Comparison of ENCODE assay signal across 8 cellular contexts in the genomic region with DNA sequence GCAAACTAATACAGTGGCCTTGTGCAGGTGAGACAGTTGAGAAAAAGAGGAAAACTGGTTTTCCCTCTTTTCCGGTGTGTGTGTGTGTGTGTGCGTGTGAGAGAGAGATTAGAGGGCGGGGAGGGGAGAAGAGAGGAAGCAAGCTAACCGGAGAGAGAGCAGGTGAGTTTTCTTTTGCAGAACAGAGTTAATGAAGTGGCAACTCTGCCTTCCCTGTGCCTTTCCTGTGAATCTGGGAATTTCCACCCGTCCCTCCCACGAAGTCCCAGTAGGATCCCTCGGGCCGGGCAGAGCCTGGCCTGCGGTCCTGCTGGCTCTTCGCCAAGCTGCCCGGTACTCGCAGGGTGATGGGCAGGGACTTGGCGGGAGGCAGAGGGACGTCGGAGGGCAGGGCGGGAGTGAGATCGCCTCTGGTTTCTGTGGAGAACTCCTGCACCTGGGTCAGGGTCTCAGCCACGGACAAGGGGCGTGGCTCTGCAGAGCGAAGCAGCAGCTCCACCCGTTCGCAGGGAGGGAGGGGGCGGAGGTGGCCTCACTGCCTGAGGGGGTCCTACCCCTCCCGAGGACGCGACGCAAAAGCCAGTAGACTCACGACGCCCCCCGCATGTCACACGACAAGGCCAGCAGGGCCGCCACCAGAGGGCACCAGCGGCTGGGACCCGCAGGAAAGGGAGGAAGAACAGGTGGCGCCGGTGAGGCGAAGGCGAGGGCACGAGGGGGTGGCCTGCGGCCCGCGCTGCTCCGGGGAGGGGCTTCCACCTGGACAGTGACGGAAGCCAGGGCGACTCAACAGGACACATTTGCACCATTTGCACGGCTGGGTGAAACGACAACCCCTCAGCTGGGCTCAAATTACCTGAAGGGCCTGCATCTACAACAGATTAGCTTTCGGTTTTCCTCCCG. TPM values are rescaled to one million over a fixed set of nuclear protein-coding genes. Genes with fewer than 3 reads are reported as not detected.
A peak's percentile ranks its signal among the peaks of the same experiment; 100 is the strongest.
DNase-seq lines count a peak whose midpoint lies in the region; ATAC-seq, FAIRE-seq and TF ChIP-seq lines count a peak whose summit lies in the region.

No MANE protein-coding gene starts in this region.

- in situ Hi-C loops in GM12878 (cut with MboI) = no loop called here

- H3K4me2 ChIP-seq in GM12878 (ENCODE audit: control insufficient read depth, insufficient read depth) = peak overlapping the region; percentile 97

- peak; percentile 67 for TF ChIP-seq RAD21 in GM12878 (IDR thresholded peaks at IDR 0.05; ENCODE audit: insufficient read depth, low read depth, low read length)

- H3K79me2 ChIP-seq in GM12878 (ENCODE audit: control insufficient read depth, insufficient read depth, low read length) = no peaks in the 10 kb centered on the region

- BruUV-seq in A673 (replicated peaks; lab: Mats Ljungman, UMichigan) (no TSS peak), GM12878 (replicated peaks; lab: Mats Ljungman, UMichigan) (no TSS peak)

- no peaks in the 10 kb centered on the region for H4K20me1 ChIP-seq in GM12878 (ENCODE audit: control insufficient read depth, insufficient read depth)

- intact Hi-C loops in A673 (cut with micrococcal nuclease; ENCODE audit: unreplicated experiment) (loop anchor here (5.0 kb wide), 1 partner anchor 76 kb away; no protein-coding TSS in a partner anchor), GM12878 (cut with micrococcal nuclease; ENCODE audit: unreplicated experiment) (loop anchor here (5.0 kb wide), 1 partner anchor 76 kb away; no protein-coding TSS in a partner anchor)

- H3K27ac ChIP-seq in A673 (ENCODE audit: low read depth, low read length, poor library complexity, severe bottlenecking) (no peak overlapping the region), GM12878 (ENCODE audit: control insufficient read depth, insufficient read depth) (no peak overlapping the region), iPS-20b (ENCODE audit: low read length) (no peak overlapping the region)

- no peak for TF ChIP-seq POLR2A in GM12878 (IDR thresholded peaks at IDR 0.05; ENCODE audit: low read depth, low read length)

- H3K27me3 ChIP-seq in A673 (replicated peaks; ENCODE audit: insufficient read depth, low read depth, low read length, poor library complexity) (no peaks in the 10 kb centered on the region), GM12878 (replicated peaks in 1 of 2; ENCODE audit: control insufficient read depth in 2 of 2, insufficient read depth in 2 of 2, low read length in 1 of 2) (no peaks in the 10 kb centered on the region), iPS-20b (ENCODE audit: insufficient read depth, low read length) (peaks cover 23% of the 10 kb centered on the region)

- ATAC-seq in GM19395 (IDR thresholded peaks at IDR 0.05; ENCODE audit: unreplicated experiment) (peak; percentile 60), GM12878 (peak; percentile 87), GM21825 (IDR thresholded peaks at IDR 0.05; ENCODE audit: unreplicated experiment) (no peak)

- TF ChIP-seq EP300 in GM12878 (IDR thresholded peaks at IDR 0.05; ENCODE audit: borderline replicate concordance in 1 of 2, control insufficient read depth in 1 of 2, low read depth in 2 of 2, low read length in 2 of 2) = no peak

- no peaks in the 10 kb centered on the region for H3K9me3 ChIP-seq in A673 (ENCODE audit: low read depth, low read length, poor library complexity, severe bottlenecking)
- H3K9me3 ChIP-seq in GM12878 (replicated peaks; ENCODE audit: control insufficient read depth, insufficient read depth, low read length) = no peaks in the 10 kb centered on the region; the same call in 2 of the 3 replicates
- no peaks in the 10 kb centered on the region for H3K9me3 ChIP-seq in iPS-20b (ENCODE audit: insufficient read depth, low read depth, low read length)

- SMC1A ChIA-PET in GM12878 (lab: Charles Lee; ENCODE audit: uncharacterized antibody, unreplicated experiment) = interaction anchor here (0.6 to 2.5 kb wide), 5 partner anchors 62 to 275 kb away, joined by 3 to 23 read pairs (median 3); no protein-coding TSS in a partner anchor

- H3K4me3 ChIP-seq in A673 (ENCODE audit: low read depth, low read length, poor library complexity, severe bottlenecking) (peak overlapping the region; percentile 38), GM12878 (peak overlapping the region; percentile 47; the same call in 1 of the 2 replicates), iPS-20b (ENCODE audit: low read length) (peak overlapping the region; percentile 57)

- peaks cover 6% of the 10 kb centered on the region for H3K4me1 ChIP-seq in A673 (ENCODE audit: insufficient read depth, low read length, poor library complexity, severe bottlenecking)
- peaks cover 5% of the 10 kb centered on the region for H3K4me1 ChIP-seq in GM12878 (ENCODE audit: control insufficient read depth, insufficient read depth, low read length)
- H3K4me1 ChIP-seq in iPS-20b (ENCODE audit: insufficient read depth, low read length) = peaks cover 3% of the 10 kb centered on the region; the same call in 1 of the 2 replicates

- CTCF ChIA-PET in A673 (lab: Charles Lee) (interaction anchor here (1.0 kb wide), 2 partner anchors 78 to 193 kb away, joined by 3 to 4 read pairs; no protein-coding TSS in a partner anchor), GM12878 (lab: Yijun Ruan, JAX) (interaction anchor here (0.7 to 2.1 kb wide), 13 partner anchors 12 to 591 kb away, joined by 3 to 19 read pairs (median 3); no protein-coding TSS in a partner anchor)

- DNase-seq in A673 (ENCODE audit: low spot score) = peak; percentile 80
- DNase-seq in NCI-H128 (lab: John Stamatoyannopoulos, UW; ENCODE audit: unreplicated experiment) = peak; percentile 77
- DNase-seq in T-helper 22 cell (ENCODE audit: low read depth) = peak; percentile 32
- DNase-seq in GM12878 (ENCODE audit: low read depth, low spot score) = peak; percentile 5
- peak; percentile 40 to 64 for DNase-seq in stimulated activated CD4-positive, alpha-beta T cell treated with anti-CD3 and anti-CD28 coated beads, Interleukin-15, amount 100 ng/mL, for 1 hour (ENCODE audit: low read depth in 1 of 2, low spot score in 1 of 2)

- POLR2A ChIA-PET in A673 (lab: Charles Lee; ENCODE audit: low non-redundant PET) (no interaction called here), GM12878 (lab: Charles Lee) (no interaction called here)

- RAD21 ChIA-PET in GM12878 (lab: Charles Lee; ENCODE audit: unreplicated experiment) = interaction anchor here (1.0 to 2.6 kb wide), 2 partner anchors 193 to 276 kb away, joined by 3 to 10 read pairs; no protein-coding TSS in a partner anchor

- 3% methylated on average over 48 of the region's 49 CpGs for WGBS in GM12878 (ENCODE audit: insufficient coverage, insufficient replicate concordance, low lambda C conversion rate, missing lambda C conversion rate)

- H2AFZ ChIP-seq in GM12878 (ENCODE audit: control insufficient read depth, low read depth, low read length) = peak overlapping the region; percentile 80

- peak overlapping the region; percentile 38; the same call in 1 of the 2 replicates for H3K9ac ChIP-seq in GM12878 (ENCODE audit: control insufficient read depth, insufficient read depth, low read length)
- peak overlapping the region; percentile 58; the same call in 1 of the 2 replicates for H3K9ac ChIP-seq in iPS-20b (ENCODE audit: low read depth, low read length)

- TF ChIP-seq CTCF in A673 (conservative IDR thresholded peaks at IDR 0.05; ENCODE audit: low read depth, low read length) (peak; percentile 97), GM12878 (IDR thresholded peaks at IDR 0.05 in 2 of 3, conservative IDR thresholded peaks at IDR 0.05 in 1 of 3; ENCODE audit: control insufficient read depth in 2 of 3, extremely low read depth in 1 of 3, insufficient read depth in 1 of 3, low read depth in 3 of 3, low read length in 3 of 3) (peak; percentile 72 to 80 (median 80))

- H3K36me3 ChIP-seq in A673 (ENCODE audit: insufficient read depth, low read length, poor library complexity, severe bottlenecking) (no peaks in the 10 kb centered on the region), GM12878 (ENCODE audit: control insufficient read depth in 2 of 2, insufficient read depth in 2 of 2, low read length in 1 of 2) (no peaks in the 10 kb centered on the region), iPS-20b (ENCODE audit: insufficient read depth, low read depth, low read length) (no peaks in the 10 kb centered on the region)

- FAIRE-seq in GM12878 (lab: Jason Lieb, UNC) = no peak

RNA-seq across cellular contexts. Expression of gene RNF182, which starts 51.2 kb away (rescaled TPM):
- 20.7 and 20.8 TPM in 2 replicates for total RNA-seq in A673 (2021)
- total RNA-seq in GM12878 (2013; cell fraction: nucleolus; rRNA removed) = not detected in 2 replicates
- not detected in 2 replicates for total RNA-seq in GM12878 (2014; rRNA removed)
- not detected in 2 replicates for total RNA-seq in GM12878 (2014; rRNA removed; fragmentation: Illumina TruSeq; extraction: Trizol)
- total RNA-seq in GM12878 (2021) = not detected in 2 replicates
- not detected for polyA plus RNA-seq in GM12878 (2011; ENCODE audit: low read depth)
- not detected in 2 replicates for polyA plus RNA-seq in GM12878 (2011; rRNA removed)
- 0.09 TPM in 1 of 2 replicates, not detected in the other for polyA plus RNA-seq in GM12878 (2011; cell fraction: cytosol; rRNA removed)
- polyA plus RNA-seq in GM12878 (2011; cell fraction: nucleus; rRNA removed) = not detected in 2 replicates
- polyA plus RNA-seq in GM12878 (2012) = not detected in 2 replicates
- polyA plus RNA-seq in GM12878 (2014; fragmentation: Illumina TruSeq; extraction: Trizol) = not detected in 2 replicates
- not detected for polyA plus RNA-seq in GM12878 (2014; fragmentation: Nextera tagmentation; extraction: Ambion mirVana)
- not detected in 2 replicates for polyA plus RNA-seq in GM12878 (2014; rRNA removed)
- not detected for polyA plus RNA-seq in GM12878 (2016; fragmentation: Nextera tagmentation; extraction: Ambion mirVana)
- not detected in 2 replicates for polyA minus RNA-seq in GM12878 (2011; rRNA and poly(A)+ RNA removed)
- polyA minus RNA-seq in GM12878 (2011; cell fraction: cytosol; rRNA and poly(A)+ RNA removed) = 0.42 and 1.3 TPM in 2 replicates
- 0.12 TPM in 1 of 2 replicates, not detected in the other for polyA minus RNA-seq in GM12878 (2011; cell fraction: nucleus; rRNA and poly(A)+ RNA removed)

RNA-seq across cellular contexts. Expression of gene MCUR1, which starts 59.2 kb away (rescaled TPM):
- total RNA-seq in A673 (2021) (49.3 and 56.6 TPM in 2 replicates), GM12878 (2014; rRNA removed) (16.8 and 18.1 TPM in 2 replicates), GM12878 (2014; rRNA removed; fragmentation: Illumina TruSeq; extraction: Trizol) (24.2 and 26.7 TPM in 2 replicates), GM12878 (2021) (31.7 and 34.9 TPM in 2 replicates)
- total RNA-seq in GM12878 (2013; cell fraction: nucleolus; rRNA removed) = 8.3 and 8.8 TPM in 2 replicates
- 4.1 TPM for polyA plus RNA-seq in GM12878 (2011; ENCODE audit: low read depth)
- polyA plus RNA-seq in GM12878 (2011; rRNA removed) (12.0 and 20.5 TPM in 2 replicates), GM12878 (2014; fragmentation: Illumina TruSeq; extraction: Trizol) (19.7 and 22.2 TPM in 2 replicates), GM12878 (2014; fragmentation: Nextera tagmentation; extraction: Ambion mirVana) (1 to 10 TPM; 4.4 to 9.4 TPM), GM12878 (2014; rRNA removed) (14.4 and 17.2 TPM in 2 replicates), GM12878 (2016; fragmentation: Nextera tagmentation; extraction: Ambion mirVana) (10 to 100 TPM; 36.1 to 43.9 TPM)
- 6.6 and 7.1 TPM in 2 replicates for polyA plus RNA-seq in GM12878 (2011; cell fraction: cytosol; rRNA removed)
- polyA plus RNA-seq in GM12878 (2011; cell fraction: nucleus; rRNA removed) = 2.9 and 4.6 TPM in 2 replicates
- polyA plus RNA-seq in GM12878 (2012) = 8.2 and 11.2 TPM in 2 replicates
- polyA minus RNA-seq in GM12878 (2011; rRNA and poly(A)+ RNA removed) = 6.0 and 7.6 TPM in 2 replicates
- polyA minus RNA-seq in GM12878 (2011; cell fraction: cytosol; rRNA and poly(A)+ RNA removed) = 3.1 and 3.6 TPM in 2 replicates
- polyA minus RNA-seq in GM12878 (2011; cell fraction: nucleus; rRNA and poly(A)+ RNA removed) = 2.7 and 6.8 TPM in 2 replicates

Comparison
In these comparisons a context has a peak if more than half of its experiments do, and no peak if none do; other contexts are left out.
1. DNase-seq: peak in every context shown above with its lines; median percentile 80 in A673; 77 in NCI-H128; 52 in stimulated activated CD4-positive, alpha-beta T cell treated with anti-CD3 and anti-CD28 coated beads, Interleukin-15, amount 100 ng/mL, for 1 hour; 32 in T-helper 22 cell; 5 in GM12878.
2. RNA of gene RNF182, which starts 51.2 kb away (total RNA-seq): 20.7 to 20.8 TPM in A673; not detected in GM12878; every median in the first group is over 10 times any median in the second.
3. Peak in every context shown above with its lines, with median percentiles within 50 percentile points of each other: H3K4me3 ChIP-seq.